ENCODE assay signal across 17 cellular contexts in the genomic region with DNA sequence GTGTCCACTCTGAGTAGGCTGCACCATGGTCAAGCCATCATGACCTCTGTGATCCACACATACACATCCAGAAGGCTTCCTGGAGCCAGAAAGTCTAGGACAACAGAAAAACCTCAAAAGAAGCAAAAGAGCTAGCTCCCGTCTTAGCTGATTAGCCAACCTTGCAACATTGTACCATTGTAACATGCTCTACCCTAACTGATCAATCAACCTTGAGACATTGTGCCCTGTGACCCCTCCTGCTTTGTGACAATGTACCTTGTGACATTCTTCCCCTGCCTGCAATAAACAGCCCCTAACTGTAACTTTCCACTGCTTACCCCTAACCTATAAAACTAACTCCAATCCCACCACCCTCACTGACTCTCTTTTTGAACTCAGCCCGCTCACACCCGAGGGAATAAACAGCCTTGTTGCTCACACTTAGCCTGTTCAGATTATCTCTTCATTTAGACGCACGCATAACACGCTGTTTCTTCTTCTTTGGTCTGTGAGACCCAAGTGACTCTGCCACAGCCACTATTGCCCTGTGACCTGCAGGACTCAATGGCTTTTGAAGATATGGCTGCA.
DNase-seq lines count a peak whose midpoint lies in the region; ATAC-seq and TF ChIP-seq lines count a peak whose summit lies in the region.
"Had no signal": no experiment of that assay in that cellular context is flagged by ENCODE, and none has a peak within 500 bp of the region (broad histone marks: within the 10 kb centered on the region; RNA-seq: fewer than 3 reads in every experiment).

No MANE protein-coding gene starts in this region.

- H3K36me3 ChIP-seq in BLaER1 treated with 17β-estradiol and CSF1 and Interleukin-3, amounts not matched to agents 10 nM and 100 nM = no peaks in the 10 kb centered on the region
- no peaks in the 10 kb centered on the region for H3K36me3 ChIP-seq in prostate gland

- no peak overlapping the region for H3K4me3 ChIP-seq in BLaER1 treated with 17β-estradiol and CSF1 and Interleukin-3, amounts not matched to agents 10 nM and 100 nM
- no peak overlapping the region for H3K4me3 ChIP-seq in prostate gland
- H3K4me3 ChIP-seq: HAP-1, K562 had no signal

- no peak for TF ChIP-seq CTCF in prostate gland (IDR thresholded peaks at IDR 0.05)

- H3K27ac ChIP-seq in BLaER1 treated with 17β-estradiol and CSF1 and Interleukin-3, amounts not matched to agents 10 nM and 100 nM = peak overlapping the region in 2 of 11 experiments; percentile 12 to 61; a peak in 2 of 22 replicates
- no peak overlapping the region for H3K27ac ChIP-seq in prostate gland
- H3K27ac ChIP-seq: C4-2B had no signal

- ATAC-seq in left lobe of liver (no peak), GM18858 (IDR thresholded peaks at IDR 0.05; ENCODE audit: unreplicated experiment) (no peak), GM21619 (IDR thresholded peaks at IDR 0.05; ENCODE audit: unreplicated experiment) (no peak)
- ATAC-seq: K562 had no signal

- WGBS in prostate gland = 80% methylated on average over 6 of the region's 6 CpGs

- H3K27me3 ChIP-seq in BLaER1 treated with 17β-estradiol and CSF1 and Interleukin-3, amounts not matched to agents 10 nM and 100 nM = no peaks in the 10 kb centered on the region
- H3K27me3 ChIP-seq in prostate gland (replicated peaks; ENCODE audit: insufficient read depth) = no peaks in the 10 kb centered on the region

- peak overlapping the region in 10 of 11 experiments; percentile 15 to 80 (median 54); a peak in 18 of 22 replicates for H3K4me2 ChIP-seq in BLaER1 treated with 17β-estradiol and CSF1 and Interleukin-3, amounts not matched to agents 10 nM and 100 nM

- no peaks in the 10 kb centered on the region for H4K20me1 ChIP-seq in BLaER1 treated with 17β-estradiol and CSF1 and Interleukin-3, amounts not matched to agents 10 nM and 100 nM

- DNase-seq in HuH-7 (ENCODE audit: low spot score) (peak; percentile 13), kidney tubule cell (ENCODE audit: low spot score) (peak; percentile 14), renal cortical epithelial cell (ENCODE audit: low read depth) (peak; percentile 39), left lobe of liver (ENCODE audit: low spot score) (no peak), prostate gland (ENCODE audit: low spot score) (no peak)
- DNase-seq: ACHN; CD4-positive, alpha-beta memory T cell; DMS153; DMS79 treated with DMSO at 0.1 percent for 48 hours; GDM1; GOT3 had no signal

- H3K4me1 ChIP-seq in BLaER1 treated with 17β-estradiol and CSF1 and Interleukin-3, amounts not matched to agents 10 nM and 100 nM = peaks cover 15 to 62% (median 52%) of the 10 kb centered on the region in 10 experiments
- no peaks in the 10 kb centered on the region for H3K4me1 ChIP-seq in prostate gland (replicated peaks)

- peaks cover 0 to 33% (median 16%) of the 10 kb centered on the region in 11 experiments; a peak in 18 of 22 replicates for H3K9me3 ChIP-seq in BLaER1 treated with 17β-estradiol and CSF1 and Interleukin-3, amounts not matched to agents 10 nM and 100 nM (replicated peaks in 1 of 11)
- no peaks in the 10 kb centered on the region for H3K9me3 ChIP-seq in prostate gland

- intact Hi-C loops in prostate gland (cut with DNase I) = no loop called here

- H3K9ac ChIP-seq in BLaER1 treated with 17β-estradiol and CSF1 and Interleukin-3, amounts not matched to agents 10 nM and 100 nM = 0 out of 22 replicates have a peak overlapping the region, but pooled peaks of 1 of the 11 experiments have one; percentile 19

- no peak for TF ChIP-seq POLR2A in prostate gland (IDR thresholded peaks at IDR 0.05)

Comparison
In these comparisons a context has a peak if more than half of its experiments do, and no peak if none do; other contexts are left out.
1. DNase-seq: peak in HuH-7 (single experiment), kidney tubule cell (single experiment) and renal cortical epithelial cell (single experiment); none in left lobe of liver (single experiment) and prostate gland (single experiment).